ENCODE assay signal across 8 cellular contexts in genomic region chr19:18594824-18595373, GRCh38. TPM values are rescaled to one million over a fixed set of nuclear protein-coding genes. Genes with fewer than 3 reads are reported as not detected.
DNase-seq lines count a peak whose midpoint lies in the region; ATAC-seq and TF ChIP-seq lines count a peak whose summit lies in the region.

No MANE protein-coding gene starts in this region.

- TF ChIP-seq CTCF in DOHH2 (IDR thresholded peaks at IDR 0.05; ENCODE audit: low read depth, low read length, poor library complexity, severe bottlenecking) (no peak), esophagus muscularis mucosa (IDR thresholded peaks at IDR 0.05) (no peak), prostate gland (IDR thresholded peaks at IDR 0.05) (no peak)

- ATAC-seq in GM18858 (IDR thresholded peaks at IDR 0.05; ENCODE audit: unreplicated experiment): no peak

- H3K4me3 ChIP-seq in DOHH2 (ENCODE audit: low read length): peak overlapping the region; percentile 77
- H3K4me3 ChIP-seq in NT2/D1 (ENCODE audit: insufficient read length, low read depth): peak overlapping the region; percentile 19
- peak overlapping the region; percentile 47 to 63 (median 48) for H3K4me3 ChIP-seq in esophagus muscularis mucosa
- peak overlapping the region; percentile 20 to 35 for H3K4me3 ChIP-seq in prostate gland

- intact Hi-C loops in esophagus muscularis mucosa (cut with DNase I) (loop anchor here (5.0 kb wide), 2 partner anchors 82 to 252 kb away; no protein-coding TSS in a partner anchor), prostate gland (cut with DNase I) (loop anchor here (2.0 to 5.0 kb wide), 2 partner anchors 77 to 252 kb away; no protein-coding TSS in a partner anchor)

- WGBS in esophagus muscularis mucosa: 26% methylated on average over 20 of the region's 26 CpGs
- 15% methylated on average over 22 of the region's 26 CpGs for WGBS in prostate gland

- H3F3A ChIP-seq in DOHH2 (ENCODE audit: control insufficient read depth, insufficient read depth): peaks cover 5% of the 10 kb centered on the region

- no peak for DNase-seq in NT2/D1 (ENCODE audit: low read depth, low spot score)
- no peak for DNase-seq in esophagus muscularis mucosa (ENCODE audit: extremely low spot score)
- no peak for DNase-seq in prostate gland (ENCODE audit: low spot score)
- DNase-seq in globus pallidus (ENCODE audit: low spot score): no peak
- no peak for DNase-seq in COR-L47 (lab: John Stamatoyannopoulos, UW)
- no peak for DNase-seq in NCI-H748 treated with DMSO at 0.1 percent for 48 hours (lab: John Stamatoyannopoulos, UW)

- H3K9me3 ChIP-seq in DOHH2 (ENCODE audit: control insufficient read depth, insufficient read depth, low read length) (no peaks in the 10 kb centered on the region), NT2/D1 (ENCODE audit: insufficient read depth, low read length) (no peaks in the 10 kb centered on the region), esophagus muscularis mucosa (no peaks in the 10 kb centered on the region), prostate gland (no peaks in the 10 kb centered on the region)

- H3K9ac ChIP-seq in NT2/D1 (ENCODE audit: insufficient read length, low read depth): peak overlapping the region; percentile 66

- 0 out of 2 replicates have a peak overlapping the region, but pooled peaks have one; percentile 32 for H3K27ac ChIP-seq in DOHH2 (ENCODE audit: low read depth, low read length)
- peak overlapping the region in 2 of 4 donors; percentile 33 to 47 for H3K27ac ChIP-seq in esophagus muscularis mucosa (replicated peaks in 1 of 4)
- H3K27ac ChIP-seq in prostate gland: no peak overlapping the region

- no peaks in the 10 kb centered on the region for H4K20me1 ChIP-seq in DOHH2 (ENCODE audit: control insufficient read depth, insufficient read depth, low read depth, low read length)

- TF ChIP-seq POLR2A in esophagus muscularis mucosa (IDR thresholded peaks at IDR 0.05; ENCODE audit: low read depth) (no peak), prostate gland (IDR thresholded peaks at IDR 0.05) (no peak)

- H3K4me1 ChIP-seq in DOHH2 (ENCODE audit: control insufficient read depth, low read length) (peaks cover 46% of the 10 kb centered on the region), NT2/D1 (ENCODE audit: insufficient read depth, insufficient read length) (peaks cover 22% of the 10 kb centered on the region), esophagus muscularis mucosa (peaks cover 19 to 31% (median 26%) of the 10 kb centered on the region in 4 donors), prostate gland (replicated peaks) (peaks cover 5% of the 10 kb centered on the region)

- peaks cover 17% of the 10 kb centered on the region for H3K36me3 ChIP-seq in DOHH2 (ENCODE audit: control insufficient read depth, low read length)
- peaks cover 16% of the 10 kb centered on the region for H3K36me3 ChIP-seq in NT2/D1 (ENCODE audit: insufficient read depth, insufficient read length, low read length)
- H3K36me3 ChIP-seq in esophagus muscularis mucosa: peaks cover 0 to 20% (median 8%) of the 10 kb centered on the region in 4 donors
- H3K36me3 ChIP-seq in prostate gland: peaks cover 0 to 3% of the 10 kb centered on the region in 2 donors

- H3K4me2 ChIP-seq in DOHH2 (ENCODE audit: low read length): peak overlapping the region; percentile 89

- no peak for TF ChIP-seq EP300 in esophagus muscularis mucosa (IDR thresholded peaks at IDR 0.05)

- H3K79me2 ChIP-seq in DOHH2 (ENCODE audit: control insufficient read depth, low read length): peaks cover 11% of the 10 kb centered on the region

- H3K27me3 ChIP-seq in DOHH2 (ENCODE audit: control insufficient read depth, low read length) (0 out of 2 replicates have a peak, but pooled peaks cover 3% of the 10 kb centered on the region), NT2/D1 (ENCODE audit: insufficient read depth, insufficient read length) (peaks cover 11% of the 10 kb centered on the region), esophagus muscularis mucosa (peaks cover 0 to 25% (median 8%) of the 10 kb centered on the region in 4 donors), prostate gland (replicated peaks; ENCODE audit: insufficient read depth) (no peaks in the 10 kb centered on the region)

- H3K9me2 ChIP-seq in DOHH2 (replicated peaks; ENCODE audit: control insufficient read depth, low read length): no peaks in the 10 kb centered on the region

RNA-seq across cellular contexts. Expression of gene REX1BD, which starts 6.3 kb away (rescaled TPM):
- total RNA-seq in esophagus muscularis mucosa (10 to 100 TPM; 56.1 to 77.7 (median 67.0) TPM), prostate gland (100 to 1,000 TPM in 1 of 2 donors, 10 to 100 TPM in 1; 98.9 to 149 TPM)

RNA-seq across cellular contexts. Expression of gene CRLF1, which starts 11.7 kb away (rescaled TPM):
- total RNA-seq in esophagus muscularis mucosa (100 to 1,000 TPM in 1 of 4 donors, 10 to 100 TPM in 3; 41.5 to 153 (median 59.6) TPM), prostate gland (10 to 100 TPM in 1 of 2 donors, 1 to 10 TPM in 1; 2.6 to 12.6 TPM)

RNA-seq across cellular contexts. Expression of gene TMEM59L, which starts 17.8 kb away (rescaled TPM):
- 1 to 10 TPM; 2.4 to 3.6 (median 2.8) TPM for total RNA-seq in esophagus muscularis mucosa
- total RNA-seq in prostate gland: 1 to 10 TPM in 1 of 2 donors, under 1 TPM in 1; 0.27 to 3.6 TPM

RNA-seq across cellular contexts. Expression of gene UBA52, which starts 23.2 kb away (rescaled TPM):
- 100 to 1,000 TPM; 560 to 800 (median 665) TPM for total RNA-seq in esophagus muscularis mucosa
- 100 to 1,000 TPM; 646 to 738 TPM for total RNA-seq in prostate gland

RNA-seq across cellular contexts. Expression of gene KXD1, which starts 37.2 kb away (rescaled TPM):
- total RNA-seq in esophagus muscularis mucosa (100 to 1,000 TPM; 129 to 155 (median 149) TPM), prostate gland (100 to 1,000 TPM; 115 to 130 TPM)

Comparison
In these comparisons a context has a peak if more than half of its experiments do, and no peak if none do; other contexts are left out.
1. H3K4me3 ChIP-seq: peak in every context shown above with its lines; median percentile 77 in DOHH2; 48 in esophagus muscularis mucosa; 28 in prostate gland; 19 in NT2/D1.